26 cellular contexts compared by ENCODE assay signal in the genomic region with DNA sequence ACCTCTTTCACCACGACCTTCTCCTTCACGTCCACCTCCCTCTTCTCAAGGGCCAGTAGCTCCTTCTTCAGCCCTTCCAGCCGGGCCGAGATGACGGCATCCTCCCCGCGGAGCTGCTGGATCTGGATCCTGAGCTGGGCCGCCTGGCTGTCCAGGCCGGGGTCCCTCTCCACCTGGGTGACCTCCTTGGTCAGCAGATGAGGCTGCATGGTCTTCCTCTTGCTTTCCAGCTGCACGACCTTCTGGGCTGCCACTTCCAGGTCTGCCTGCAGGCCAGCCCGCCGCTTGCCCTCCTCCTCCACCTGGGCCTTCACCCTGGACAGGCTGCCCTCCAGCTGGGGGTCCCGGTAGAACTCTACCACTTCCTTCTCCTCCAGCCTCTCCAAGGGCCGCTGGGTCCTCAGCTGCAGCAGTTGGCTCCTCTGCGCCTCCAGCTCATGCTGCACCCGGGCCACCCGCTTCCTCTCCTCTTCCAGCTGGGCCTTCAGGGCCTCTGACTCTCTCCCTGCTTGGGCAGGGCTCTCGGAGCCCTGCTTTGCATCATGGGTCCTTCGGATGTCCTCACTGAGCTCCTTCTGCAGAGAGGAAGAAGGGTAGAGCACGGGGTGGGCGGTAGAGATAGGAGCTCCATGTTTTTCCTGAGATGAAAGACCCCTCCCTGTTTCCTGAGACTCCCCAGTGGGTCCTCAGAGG. TPM values are rescaled to one million over a fixed set of nuclear protein-coding genes. Genes with fewer than 3 reads are reported as not detected.
DNase-seq lines count a peak whose midpoint lies in the region; ATAC-seq, FAIRE-seq and TF ChIP-seq lines count a peak whose summit lies in the region.
"Had no signal": no experiment of that assay in that cellular context is flagged by ENCODE, and none has a peak within 500 bp of the region (broad histone marks: within the 10 kb centered on the region; RNA-seq: fewer than 3 reads in every experiment).

No MANE protein-coding gene starts in this region.

- TF ChIP-seq CTCF in Calu3 (IDR thresholded peaks at IDR 0.05; ENCODE audit: unreplicated experiment) (no peak), RWPE2 (IDR thresholded peaks at IDR 0.05; ENCODE audit: poor library complexity, severe bottlenecking) (no peak), kidney (IDR thresholded peaks at IDR 0.05; ENCODE audit: borderline replicate concordance, extremely low read depth, insufficient read depth) (no peak), dorsolateral prefrontal cortex (IDR thresholded peaks at IDR 0.05 in 54 of 56, conservative IDR thresholded peaks at IDR 0.05 in 2 of 56; ENCODE audit: low read depth in 1 of 56, partially characterized antibody in 56 of 56) (no peak)

- no TSS peak for BruUV-seq in Calu3 (replicated peaks; lab: Mats Ljungman, UMichigan)

- DNase-seq in Calu3 (no peak), RWPE2 (ENCODE audit: low spot score) (peak; percentile 67), kidney (peak; percentile 64), H7 (no peak), T-cell (no peak), dorsolateral prefrontal cortex (no peak)
- DNase-seq: BE2C; CD4-positive, alpha-beta T cell; COR-L47; DMS 273 treated with DMSO at 0.1 percent for 48 hours; DMS79 treated with DMSO at 0.1 percent for 48 hours; KBM-7; MV-4-11; NCI-H1694; NCI-H2081; NCI-H2171; NCI-H524 treated with DMSO at 0.1 percent for 48 hours; NCI-H82; SHP77 treated with DMSO at 0.1 percent for 48 hours had no signal

- H3K9me3 ChIP-seq in RWPE2 (ENCODE audit: severe bottlenecking) (no peaks in the 10 kb centered on the region), kidney (ENCODE audit: control insufficient read depth in 1 of 2, low read length in 2 of 2) (no peaks in the 10 kb centered on the region)
- H3K9me3 ChIP-seq: A549, BE2C, HAP-1 had no signal

- H3K4me3 Mint-ChIP-seq in Calu3 (ENCODE audit: low read depth, unreplicated experiment) (peak overlapping the region; percentile 44), T-cell (no peak overlapping the region)
- no peak overlapping the region for H3K4me3 Mint-ChIP-seq in stimulated activated memory B cell treated with anti-CD40 and anti-IgM and Interleukin-4, amounts not matched to agents 10 μg/mL and 1 μg/mL and 100 μg/mL, for 72 hours
- H3K4me3 Mint-ChIP-seq: CD4-positive, alpha-beta T cell had no signal

- H3K36me3 ChIP-seq in RWPE2 (ENCODE audit: low read depth) (peaks cover 19% of the 10 kb centered on the region), kidney (ENCODE audit: control insufficient read depth in 1 of 2, insufficient read depth in 2 of 2, low read length in 2 of 2) (peaks cover 6 to 7% of the 10 kb centered on the region in 2 donors), H7 (replicated peaks; ENCODE audit: control insufficient read depth, insufficient read depth, low read length) (no peaks in the 10 kb centered on the region)
- H3K36me3 ChIP-seq: BE2C, HAP-1 had no signal

- POLR2A ChIA-PET in T-cell (lab: Charles Lee), result no interaction called here

- no peaks in the 10 kb centered on the region for H3K27me3 Mint-ChIP-seq in Calu3 (ENCODE audit: unreplicated experiment)
- H3K27me3 Mint-ChIP-seq in stimulated activated memory B cell treated with anti-CD40 and anti-IgM and Interleukin-4, amounts not matched to agents 10 μg/mL and 1 μg/mL and 100 μg/mL, for 72 hours, result peaks cover 7% of the 10 kb centered on the region
- H3K27me3 Mint-ChIP-seq in T-cell, result no peaks in the 10 kb centered on the region
- H3K27me3 Mint-ChIP-seq: CD4-positive, alpha-beta T cell had no signal

- H3K9ac ChIP-seq in kidney (ENCODE audit: low read length in 2 of 2), result no peak overlapping the region

- intact Hi-C loops in Calu3 (cut with micrococcal nuclease; ENCODE audit: unreplicated experiment) (no loop called here), kidney (cut with DNase I) (loop anchor here (10.0 kb wide), 2 partner anchors 95 to 275 kb away; no protein-coding TSS in a partner anchor), dorsolateral prefrontal cortex (cut with DNase I) (loop anchor here (5.0 to 10.0 kb wide), 2 partner anchors 285 to 292 kb away; no protein-coding TSS in a partner anchor)

- H3K27ac Mint-ChIP-seq in Calu3 (ENCODE audit: unreplicated experiment) (peak overlapping the region; percentile 34), T-cell (no peak overlapping the region)
- peak overlapping the region; percentile 51 for H3K27ac Mint-ChIP-seq in stimulated activated memory B cell treated with anti-CD40 and anti-IgM and Interleukin-4, amounts not matched to agents 10 μg/mL and 1 μg/mL and 100 μg/mL, for 72 hours
- H3K27ac Mint-ChIP-seq: CD4-positive, alpha-beta T cell had no signal

- H3K4me1 Mint-ChIP-seq in Calu3 (ENCODE audit: low read depth, unreplicated experiment) (peaks cover 9% of the 10 kb centered on the region), T-cell (peaks cover 7 to 15% (median 10%) of the 10 kb centered on the region in 3 donors)
- peaks cover 16% of the 10 kb centered on the region for H3K4me1 Mint-ChIP-seq in stimulated activated memory B cell treated with anti-CD40 and anti-IgM and Interleukin-4, amounts not matched to agents 10 μg/mL and 1 μg/mL and 100 μg/mL, for 72 hours

- H3K27me3 ChIP-seq in RWPE2 (ENCODE audit: insufficient read depth, poor library complexity, severe bottlenecking) (no peaks in the 10 kb centered on the region), H7 (ENCODE audit: control insufficient read depth, insufficient read depth, low read length) (no peaks in the 10 kb centered on the region), dorsolateral prefrontal cortex (no peaks in the 10 kb centered on the region)
- H3K27me3 ChIP-seq: BE2C had no signal

- H3K4me1 ChIP-seq in RWPE2 (ENCODE audit: insufficient read depth, poor library complexity, severe bottlenecking) (no peaks in the 10 kb centered on the region), kidney (ENCODE audit: control insufficient read depth in 1 of 2, insufficient read depth in 1 of 2, low read depth in 1 of 2, low read length in 2 of 2) (no peaks in the 10 kb centered on the region)
- H3K4me1 ChIP-seq: A549, BE2C, HAP-1 had no signal

- FAIRE-seq in kidney (lab: Jason Lieb, UNC), result no peak
- FAIRE-seq: A549, GM12878, RCC 7860 had no signal

- H3K4me3 ChIP-seq in RWPE2 (ENCODE audit: severe bottlenecking) (no peak overlapping the region), kidney (ENCODE audit: low read length in 2 of 2) (no peak overlapping the region), H7 (ENCODE audit: insufficient read depth, low read depth, low read length) (no peak overlapping the region), dorsolateral prefrontal cortex (no peak overlapping the region)
- H3K4me3 ChIP-seq: A549, GM12878, HAP-1, SK-N-MC had no signal

- H3K27ac ChIP-seq in RWPE2 (ENCODE audit: poor library complexity, severe bottlenecking) (no peak overlapping the region), kidney (ENCODE audit: low read depth in 2 of 2, low read length in 2 of 2) (no peak overlapping the region), dorsolateral prefrontal cortex (no peak overlapping the region)
- H3K27ac ChIP-seq: A549, SK-N-MC had no signal

- ATAC-seq in RWPE2 (ENCODE audit: low read depth) (no peak), T-cell (replicated peaks in 1 of 4) (no peak)
- ATAC-seq in stimulated activated memory B cell treated with anti-CD40 and anti-IgM and Interleukin-4, amounts not matched to agents 10 μg/mL and 1 μg/mL and 100 μg/mL, for 72 hours, result no peak
- ATAC-seq: A549, GM12878 had no signal

- H3K9me3 Mint-ChIP-seq in Calu3 (ENCODE audit: low read depth, unreplicated experiment), result no peaks in the 10 kb centered on the region
- no peaks in the 10 kb centered on the region for H3K9me3 Mint-ChIP-seq in stimulated activated memory B cell treated with anti-CD40 and anti-IgM and Interleukin-4, amounts not matched to agents 10 μg/mL and 1 μg/mL and 100 μg/mL, for 72 hours
- H3K9me3 Mint-ChIP-seq in T-cell, result no peaks in the 10 kb centered on the region
- H3K9me3 Mint-ChIP-seq: CD4-positive, alpha-beta T cell had no signal

- H3K36me3 Mint-ChIP-seq in Calu3 (ENCODE audit: insufficient read depth, unreplicated experiment) (peaks cover 68% of the 10 kb centered on the region), T-cell (no peaks in the 10 kb centered on the region)
- H3K36me3 Mint-ChIP-seq in stimulated activated memory B cell treated with anti-CD40 and anti-IgM and Interleukin-4, amounts not matched to agents 10 μg/mL and 1 μg/mL and 100 μg/mL, for 72 hours, result peaks cover 8% of the 10 kb centered on the region

- CTCF ChIA-PET in Calu3 (lab: Charles Lee) (interaction anchor here (1.3 kb wide), 1 partner anchor 41 kb away, joined by 4 read pairs; no protein-coding TSS in a partner anchor), T-cell (lab: Charles Lee) (interaction anchor here in 1 of 2 donors (0.6 to 1.8 kb wide), 2 partner anchors 8 to 21 kb away, joined by 3 to 5 read pairs; no protein-coding TSS in a partner anchor)

RNA-seq across cellular contexts. Expression of a gene that starts 9.5 kb away (rescaled TPM):
- total RNA-seq in Calu3 (2022) (9.4 and 9.8 TPM in 2 replicates), kidney (7.1 TPM), T-cell (10 to 100 TPM in 1 of 5 donors, 1 to 10 TPM in 4; 7.5 to 12.1 (median 9.0) TPM), dorsolateral prefrontal cortex (10 to 100 TPM in 5 of 120 experiments, 1 to 10 TPM in 115; 1.2 to 13.2 (median 5.7) TPM)
- 7.4 TPM for polyA plus RNA-seq in kidney (ENCODE audit: insufficient read depth, low read depth, low replicate concordance)
- 4.3 and 6.7 TPM in 2 replicates for total RNA-seq in H7 (2014; rRNA removed; shearing (Covaris generic))

RNA-seq across cellular contexts. Expression of a gene that starts 17.0 kb away (rescaled TPM):
- total RNA-seq in Calu3 (2022), result 51.8 and 59.7 TPM in 2 replicates
- 23.5 TPM for total RNA-seq in kidney
- 11.1 TPM for polyA plus RNA-seq in kidney (ENCODE audit: insufficient read depth, low read depth, low replicate concordance)
- total RNA-seq in H7 (2014; rRNA removed; shearing (Covaris generic)), result 0.26 TPM in 1 of 2 replicates, not detected in the other
- 1 to 10 TPM in 1 of 5 donors, under 1 TPM in 4; 0.58 to 1.0 (median 0.72) TPM for total RNA-seq in T-cell
- total RNA-seq in dorsolateral prefrontal cortex, result 1 to 10 TPM in 48 of 120 experiments, under 1 TPM in 72; 0.12 to 6.3 (median 0.82) TPM
- total RNA-seq: HT1080 had no signal
- polyA plus RNA-seq: GM12878 had no signal

RNA-seq across cellular contexts. Expression of a gene that starts 31.1 kb away (rescaled TPM):
- total RNA-seq in Calu3 (2022) (15.3 and 15.8 TPM in 2 replicates), kidney (21.3 TPM), T-cell (10 to 100 TPM; 12.8 to 15.3 (median 14.3) TPM), dorsolateral prefrontal cortex (10 to 100 TPM in 47 of 120 experiments, 1 to 10 TPM in 73; 4.0 to 20.6 (median 9.1) TPM)
- polyA plus RNA-seq in kidney (ENCODE audit: insufficient read depth, low read depth, low replicate concordance), result 40.8 TPM
- total RNA-seq in H7 (2014; rRNA removed; shearing (Covaris generic)), result 12.5 and 16.9 TPM in 2 replicates

RNA-seq across cellular contexts. Expression of a gene that starts 31.1 kb away (rescaled TPM):
- total RNA-seq in Calu3 (2022) (53.1 and 57.3 TPM in 2 replicates), kidney (60.6 TPM), T-cell (10 to 100 TPM; 17.6 to 33.8 (median 29.1) TPM), dorsolateral prefrontal cortex (10 to 100 TPM; 34.9 to 82.1 (median 62.5) TPM)
- 24.7 TPM for polyA plus RNA-seq in kidney (ENCODE audit: insufficient read depth, low read depth, low replicate concordance)
- 35.1 and 38.3 TPM in 2 replicates for total RNA-seq in H7 (2014; rRNA removed; shearing (Covaris generic))

Comparison
In these comparisons a context has a peak if more than half of its experiments do, and no peak if none do; other contexts are left out.
1. DNase-seq: peak in RWPE2 (single experiment) and kidney (single experiment); none in Calu3 (single experiment), H7 (single experiment), T-cell (0 of 34) and dorsolateral prefrontal cortex (0 of 10).
2. H3K27ac Mint-ChIP-seq: peak in Calu3 (single experiment) and stimulated activated memory B cell treated with anti-CD40 and anti-IgM and Interleukin-4, amounts not matched to agents 10 μg/mL and 1 μg/mL and 100 μg/mL, for 72 hours (single experiment); none in T-cell (0 of 2).